8 cellular contexts compared by ENCODE assay signal in genomic region chr14:73612339-73613045, GRCh38. TPM values are rescaled to one million over a fixed set of nuclear protein-coding genes. Genes with fewer than 3 reads are reported as not detected.
DNase-seq lines count a peak whose midpoint lies in the region; ATAC-seq and TF ChIP-seq lines count a peak whose summit lies in the region.

A gene with protein sequence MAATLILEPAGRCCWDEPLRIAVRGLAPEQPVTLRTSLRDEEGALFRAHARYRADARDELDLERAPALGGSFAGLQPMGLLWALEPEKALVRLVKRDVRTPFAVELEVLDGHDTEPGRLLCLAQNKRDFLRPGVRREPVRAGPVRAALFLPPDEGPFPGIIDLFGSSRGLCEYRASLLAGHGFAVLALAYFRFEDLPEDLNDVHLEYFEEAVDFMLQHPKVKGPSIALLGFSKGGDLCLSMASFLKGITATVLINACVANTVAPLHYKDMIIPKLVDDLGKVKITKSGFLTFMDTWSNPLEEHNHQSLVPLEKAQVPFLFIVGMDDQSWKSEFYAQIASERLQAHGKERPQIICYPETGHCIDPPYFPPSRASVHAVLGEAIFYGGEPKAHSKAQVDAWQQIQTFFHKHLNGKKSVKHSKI (plus strand): TSS chr14:73612517. CDS start chr14:73612572, 55 bp downstream.

- no peak for TF ChIP-seq CTCF in mucosa of descending colon (IDR thresholded peaks at IDR 0.05)

- H3K9me3 ChIP-seq in mucosa of descending colon: no peaks in the 10 kb centered on the region

- intact Hi-C loops in mucosa of descending colon (cut with DNase I, micrococcal nuclease): no loop called here

- peak within 1 kb of the TSS; percentile 42 for H3K4me3 ChIP-seq in mucosa of descending colon

- H3K4me1 ChIP-seq in mucosa of descending colon (ENCODE audit: low read depth): peaks cover 4% of the 10 kb centered on the region

- DNase-seq in A172 (ENCODE audit: low spot score) (peak; percentile 67), NOMO-1 treated with dmso at 0.1 percent for 144 hours (lab: John Stamatoyannopoulos, UW; ENCODE audit: unreplicated experiment) (peak; percentile 70), activated T-cell treated with anti-CD3 and anti-CD28 coated beads for 4 hours (peak; percentile 38), epithelial cell of prostate (ENCODE audit: low read depth, low spot score) (peak; percentile 18), mucosa of descending colon (peak; percentile 72 to 80 (median 77))
- DNase-seq in stimulated activated CD8-positive, alpha-beta memory T cell treated with anti-CD3 and anti-CD28 coated beads, Interleukin-2, amount 100 ng/mL, for 48 hours (ENCODE audit: low read depth in 2 of 2): peak; percentile 51 to 52

- ATAC-seq in GM18519 (IDR thresholded peaks at IDR 0.05; ENCODE audit: low FRiP score, unreplicated experiment) (peak; percentile 70), HG03139 (IDR thresholded peaks at IDR 0.05; ENCODE audit: unreplicated experiment) (peak; percentile 78), mucosa of descending colon (peak; percentile 94)

- peak within 1 kb of the TSS; percentile 33 for H3K27ac ChIP-seq in epithelial cell of prostate

- no peaks in the 10 kb centered on the region for H3K36me3 ChIP-seq in mucosa of descending colon (ENCODE audit: low read depth)

RNA-seq across cellular contexts. Expression of the gene that starts here (rescaled TPM):
- not detected in 2 replicates for total RNA-seq in A172 (2014; rRNA removed; shearing (Covaris generic))
- total RNA-seq in mucosa of descending colon: not detected

Comparison
In these comparisons a context has a peak if more than half of its experiments do, and no peak if none do; other contexts are left out.
1. Peak in every context shown above with its lines: DNase-seq, ATAC-seq, H3K4me3 ChIP-seq and H3K27ac ChIP-seq.
2. Peak in DNase-seq in A172; RNA of the gene not detected or under 1 TPM.
3. Peak in DNase-seq, ATAC-seq and H3K4me3 ChIP-seq in mucosa of descending colon; RNA of the gene not detected or under 1 TPM.
4. DNase-seq: peak in every context shown above with its lines; median percentile 77 in mucosa of descending colon; 70 in NOMO-1 treated with dmso at 0.1 percent for 144 hours; 67 in A172; 52 in stimulated activated CD8-positive, alpha-beta memory T cell treated with anti-CD3 and anti-CD28 coated beads, Interleukin-2, amount 100 ng/mL, for 48 hours; 38 in activated T-cell treated with anti-CD3 and anti-CD28 coated beads for 4 hours; 18 in epithelial cell of prostate.